ENCODE assay signal across 32 cellular contexts in the genomic region with DNA sequence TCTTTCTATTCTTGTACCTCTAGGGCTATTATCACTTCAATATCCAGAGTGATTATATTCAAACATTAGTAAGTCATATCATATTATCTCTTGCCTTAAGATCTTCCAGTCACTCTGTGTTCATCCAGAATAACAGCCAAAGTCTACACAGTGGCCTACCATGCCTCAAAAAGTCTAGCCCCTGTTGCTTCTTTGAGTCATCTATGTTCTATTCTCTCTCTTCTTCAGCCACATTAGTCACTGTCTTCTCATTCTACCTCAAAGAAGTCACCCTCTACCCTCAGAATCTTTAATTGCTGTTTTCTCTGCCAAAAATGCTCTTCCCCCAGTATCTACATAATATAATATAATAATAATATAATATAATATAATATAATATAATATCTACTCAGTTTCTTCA.
"Had no signal": no experiment of that assay in that cellular context is flagged by ENCODE, and none has a peak within 500 bp of the region (broad histone marks: within the 10 kb centered on the region; RNA-seq: fewer than 3 reads in every experiment).

No MANE protein-coding gene starts in this region.

- H3K27me3 ChIP-seq: SJCRH30 had no signal

- H3K27ac ChIP-seq: PC-9, RWPE1, SJCRH30, SK-N-MC had no signal

- FAIRE-seq: RCC 7860 had no signal

- DNase-seq: Karpas-422, NCI-H1048, NCI-H1092 treated with DMSO at 0.1 percent for 48 hours, NCI-H1105 treated with DMSO at 0.1 percent for 48 hours, NCI-H1417, NCI-H1436, NCI-H146, NCI-H1694, NCI-H187, NCI-H1930, NCI-H2029 treated with DMSO at 0.1 percent for 48 hours, NCI-H2081 treated with DMSO at 0.1 percent for 48 hours, NCI-H2107, NCI-H2171, NCI-H226, NCI-H446 treated with DMSO at 0.1 percent for 48 hours, NCI-H510A, NCI-H524, NCI-H526, NCI-H69, NCI-H748 treated with DMSO at 0.1 percent for 48 hours, NCI-H82, PC-9, SHP77, SIG-M5, SJCRH30 had no signal

- H3K9me3 ChIP-seq: SJCRH30 had no signal

- ATAC-seq: Panc1, Right ventricle myocardium inferior, SK-N-SH treated with all-trans-retinoic acid at 6 μM for 48 hours had no signal

- H3K4me1 ChIP-seq: SJCRH30 had no signal

- H3K36me3 ChIP-seq: SJCRH30 had no signal

- H3K4me3 ChIP-seq: PC-9, SJCRH30, SK-N-MC had no signal
